ENCODE assay signal across 8 cellular contexts in genomic region chr7:112449353-112449752, GRCh38. TPM values are rescaled to one million over a fixed set of nuclear protein-coding genes. Genes with fewer than 3 reads are reported as not detected.
DNase-seq lines count a peak whose midpoint lies in the region; ATAC-seq and TF ChIP-seq lines count a peak whose summit lies in the region.

No MANE protein-coding gene starts in this region.

- POLR2A ChIA-PET in activated B cell treated with CpG ODN at 0.5 μM for 24 hours (lab: Charles Lee), result interaction anchor here (1.5 to 2.1 kb wide), 6 partner anchors 27 to 490 kb away, joined by 4 to 17 read pairs (median 8); partner anchors contain the start of gene ZNF277

- no peak for ATAC-seq in activated CD8-positive, alpha-beta memory T cell treated with anti-CD3 and anti-CD28 coated beads, Interleukin-2, amount 10 ng/mL, durations not matched to agents 7 days and 5 days
- no peak for ATAC-seq in activated B cell treated with CpG ODN at 0.5 μM for 24 hours (ENCODE audit: low read depth)
- ATAC-seq in GM19463 (IDR thresholded peaks at IDR 0.05; ENCODE audit: unreplicated experiment), result no peak
- no peak for ATAC-seq in HG02798 (IDR thresholded peaks at IDR 0.05; ENCODE audit: poor library complexity, unreplicated experiment)

- peaks cover 34% of the 10 kb centered on the region for H3K4me1 Mint-ChIP-seq in activated CD8-positive, alpha-beta memory T cell treated with anti-CD3 and anti-CD28 coated beads, Interleukin-2, amount 10 ng/mL, durations not matched to agents 7 days and 5 days
- peaks cover 35% of the 10 kb centered on the region for H3K4me1 Mint-ChIP-seq in activated B cell treated with CpG ODN at 0.5 μM for 24 hours
- peaks cover 44% of the 10 kb centered on the region for H3K4me1 Mint-ChIP-seq in nephron progenitor cell

- no peaks in the 10 kb centered on the region for H3K9me3 ChIP-seq in duodenal mucosa (ENCODE audit: control insufficient read depth in 1 of 2, low read length in 2 of 2)
- H3K9me3 ChIP-seq in tibial nerve, result no peaks in the 10 kb centered on the region

- peak; percentile 62 for DNase-seq in activated CD8-positive, alpha-beta memory T cell treated with anti-CD3 and anti-CD28 coated beads, Interleukin-2, amount 10 ng/mL, durations not matched to agents 7 days and 5 days
- no peak for DNase-seq in activated CD8-positive, alpha-beta memory T cell treated with anti-CD3 and anti-CD28 coated beads, Interleukin-2, amount 50 U/mL, for 48 hours
- DNase-seq in activated B cell treated with CpG ODN at 0.5 μM for 24 hours, result no peak
- DNase-seq in nephron progenitor cell, result no peak
- DNase-seq in tibial nerve (ENCODE audit: low spot score in 2 of 2), result no peak

- TF ChIP-seq POLR2A in tibial nerve (IDR thresholded peaks at IDR 0.05), result no peak

- no peak for TF ChIP-seq CTCF in activated B cell treated with CpG ODN at 0.5 μM for 24 hours (IDR thresholded peaks at IDR 0.05)
- no peak for TF ChIP-seq CTCF in nephron progenitor cell (IDR thresholded peaks at IDR 0.05)
- no peak for TF ChIP-seq CTCF in tibial nerve (IDR thresholded peaks at IDR 0.05)

- peak overlapping the region; percentile 79 to 95 for H3K4me3 ChIP-seq in duodenal mucosa (ENCODE audit: low read depth in 1 of 2, low read length in 2 of 2)
- H3K4me3 ChIP-seq in tibial nerve, result peak overlapping the region; percentile 75 to 100 (median 98)

- peak overlapping the region; percentile 99 for H3K27ac Mint-ChIP-seq in activated CD8-positive, alpha-beta memory T cell treated with anti-CD3 and anti-CD28 coated beads, Interleukin-2, amount 10 ng/mL, durations not matched to agents 7 days and 5 days
- H3K27ac Mint-ChIP-seq in activated B cell treated with CpG ODN at 0.5 μM for 24 hours (peak overlapping the region; percentile 99), nephron progenitor cell (no peak overlapping the region)

- H3K27me3 Mint-ChIP-seq in activated CD8-positive, alpha-beta memory T cell treated with anti-CD3 and anti-CD28 coated beads, Interleukin-2, amount 10 ng/mL, durations not matched to agents 7 days and 5 days, result no peaks in the 10 kb centered on the region
- no peaks in the 10 kb centered on the region for H3K27me3 Mint-ChIP-seq in activated B cell treated with CpG ODN at 0.5 μM for 24 hours
- no peaks in the 10 kb centered on the region for H3K27me3 Mint-ChIP-seq in nephron progenitor cell (ENCODE audit: low read depth, poor library complexity)

- CTCF ChIA-PET in activated CD8-positive, alpha-beta memory T cell treated with anti-CD3 and anti-CD28 coated beads, Interleukin-2, amount 10 ng/mL, durations not matched to agents 7 days and 5 days (lab: Charles Lee), result interaction anchor here (2.3 kb wide), 1 partner anchor 47 kb away, joined by 5 read pairs; no protein-coding TSS in a partner anchor
- CTCF ChIA-PET in activated B cell treated with CpG ODN at 0.5 μM for 24 hours (lab: Charles Lee), result no interaction called here

- peaks cover 37 to 39% of the 10 kb centered on the region in 2 donors for H3K4me1 ChIP-seq in duodenal mucosa (ENCODE audit: control insufficient read depth in 1 of 2, insufficient read depth in 2 of 2, low read length in 2 of 2)
- H3K4me1 ChIP-seq in tibial nerve, result peaks cover 0 to 43% (median 19%) of the 10 kb centered on the region in 4 donors

- no peaks in the 10 kb centered on the region for H3K36me3 ChIP-seq in duodenal mucosa (ENCODE audit: control insufficient read depth in 1 of 2, insufficient read depth in 2 of 2, low read length in 2 of 2)
- H3K36me3 ChIP-seq in tibial nerve, result no peaks in the 10 kb centered on the region

- peak overlapping the region; percentile 94 for H3K27ac ChIP-seq in duodenal mucosa (ENCODE audit: low read depth, low read length)
- H3K27ac ChIP-seq in tibial nerve, result peak overlapping the region; percentile 99

- no peak for TF ChIP-seq EP300 in tibial nerve (IDR thresholded peaks at IDR 0.05)

- H3K27me3 ChIP-seq in duodenal mucosa (ENCODE audit: control insufficient read depth in 1 of 2, insufficient read depth in 2 of 2, low read length in 2 of 2) (no peaks in the 10 kb centered on the region), tibial nerve (no peaks in the 10 kb centered on the region)

- peak overlapping the region; percentile 98 to 99 for H3K9ac ChIP-seq in duodenal mucosa (ENCODE audit: low read depth in 1 of 2, low read length in 2 of 2)

- no peaks in the 10 kb centered on the region for H3K9me3 Mint-ChIP-seq in activated CD8-positive, alpha-beta memory T cell treated with anti-CD3 and anti-CD28 coated beads, Interleukin-2, amount 10 ng/mL, durations not matched to agents 7 days and 5 days (ENCODE audit: low read depth)
- no peaks in the 10 kb centered on the region for H3K9me3 Mint-ChIP-seq in activated B cell treated with CpG ODN at 0.5 μM for 24 hours
- no peaks in the 10 kb centered on the region for H3K9me3 Mint-ChIP-seq in nephron progenitor cell

- H3K4me3 Mint-ChIP-seq in activated CD8-positive, alpha-beta memory T cell treated with anti-CD3 and anti-CD28 coated beads, Interleukin-2, amount 10 ng/mL, durations not matched to agents 7 days and 5 days, result peak overlapping the region; percentile 95
- H3K4me3 Mint-ChIP-seq in activated B cell treated with CpG ODN at 0.5 μM for 24 hours (peak overlapping the region; percentile 99), nephron progenitor cell (peak overlapping the region; percentile 91)

- intact Hi-C loops in activated B cell treated with CpG ODN at 0.5 μM for 24 hours (cut with micrococcal nuclease), result no loop called here

- H3K36me3 Mint-ChIP-seq in activated CD8-positive, alpha-beta memory T cell treated with anti-CD3 and anti-CD28 coated beads, Interleukin-2, amount 10 ng/mL, durations not matched to agents 7 days and 5 days, result no peaks in the 10 kb centered on the region
- H3K36me3 Mint-ChIP-seq in activated B cell treated with CpG ODN at 0.5 μM for 24 hours (ENCODE audit: low read depth), result peaks cover 11% of the 10 kb centered on the region
- H3K36me3 Mint-ChIP-seq in nephron progenitor cell (ENCODE audit: low read depth), result no peaks in the 10 kb centered on the region

- 57 to 58% methylated on average over 5 of the region's 5 CpGs for WGBS in tibial nerve, 2 donors

RNA-seq across cellular contexts. Expression of gene IFRD1, which starts 0.9 kb away (rescaled TPM):
- total RNA-seq in activated CD8-positive, alpha-beta memory T cell treated with anti-CD3 and anti-CD28 coated beads, Interleukin-2, amount 10 ng/mL, durations not matched to agents 7 days and 5 days, result 10 to 100 TPM; 45.3 to 46.4 TPM
- total RNA-seq in activated B cell treated with CpG ODN at 0.5 μM for 24 hours, result 58.7 and 67.0 TPM in 2 replicates
- total RNA-seq in tibial nerve, result 100 to 1,000 TPM in 2 of 4 donors, 10 to 100 TPM in 2; 85.2 to 116 (median 102) TPM

RNA-seq across cellular contexts. Expression of gene LSMEM1, which starts 31.4 kb away (rescaled TPM):
- under 1 TPM; 0.47 to 0.70 TPM for total RNA-seq in activated CD8-positive, alpha-beta memory T cell treated with anti-CD3 and anti-CD28 coated beads, Interleukin-2, amount 10 ng/mL, durations not matched to agents 7 days and 5 days
- 0.61 and 1.1 TPM in 2 replicates for total RNA-seq in activated B cell treated with CpG ODN at 0.5 μM for 24 hours
- 1 to 10 TPM in 3 of 4 donors, under 1 TPM in 1; 0.78 to 5.4 (median 2.2) TPM for total RNA-seq in tibial nerve
